In genomic region chr7:139591550-139592195, GRCh38 we compare ENCODE assay signal across 16 cellular contexts.
"Had no signal": no experiment of that assay in that cellular context is flagged by ENCODE, and none has a peak within 500 bp of the region (broad histone marks: within the 10 kb centered on the region; RNA-seq: fewer than 3 reads in every experiment).

No MANE protein-coding gene starts in this region.

- H3K36me3 ChIP-seq: colonic mucosa, neural progenitor cell had no signal

- ATAC-seq: left colon; pancreas; stimulated activated naive CD8-positive, alpha-beta T cell treated with anti-CD3 and anti-CD28 coated beads, Interleukin-15, Interleukin-2, amounts not matched to agents 100 U/mL and 50 U/mL, for 24 hours had no signal

- H3K9me3 ChIP-seq: adrenal gland, colonic mucosa, pancreas, suprapubic skin, upper lobe of left lung had no signal

- H3K4me3 ChIP-seq: adrenal gland, colonic mucosa, lung, neural progenitor cell, pancreas, skin epidermis, suprapubic skin, upper lobe of left lung had no signal

- H3K27ac ChIP-seq: adrenal gland, colonic mucosa, neural progenitor cell, pancreas, skin epidermis, suprapubic skin, upper lobe of left lung had no signal

- H3K4me1 ChIP-seq: colonic mucosa, neural progenitor cell, pancreas, suprapubic skin had no signal

- H3K27me3 ChIP-seq: adrenal gland, colonic mucosa, neural progenitor cell, pancreas, suprapubic skin, upper lobe of left lung had no signal

- DNase-seq: activated CD4-positive, alpha-beta T cell treated with anti-CD3 and anti-CD28 coated beads, Interleukin-2, amount 10 ng/mL, durations not matched to agents 7 days and 5 days; activated CD4-positive, CD25-positive, alpha-beta regulatory T cell; activated naive CD4-positive, alpha-beta T cell treated with anti-CD3 and anti-CD28 coated beads, Interleukin-2, amount 50 U/mL, for 16 hours; caudate nucleus; colonic mucosa; left colon; pancreas; retina; stimulated activated CD4-positive, alpha-beta T cell treated with anti-CD3 and anti-CD28 coated beads, Interleukin-4, amount 100 ng/mL, for 4 hours; stimulated activated naive CD8-positive, alpha-beta T cell treated with anti-CD3 and anti-CD28 coated beads, Interleukin-15, Interleukin-2, amounts not matched to agents 100 U/mL and 50 U/mL, for 24 hours; upper lobe of left lung had no signal
